28 cellular contexts compared by ENCODE assay signal in genomic region chr1:56313560-56313959, GRCh38.
"Had no signal": no experiment of that assay in that cellular context is flagged by ENCODE, and none has a peak within 500 bp of the region (broad histone marks: within the 10 kb centered on the region; RNA-seq: fewer than 3 reads in every experiment).

No MANE protein-coding gene starts in this region.

- H3K27me3 ChIP-seq: colonic mucosa, dorsolateral prefrontal cortex, esophagus muscularis mucosa, esophagus squamous epithelium, foreskin keratinocyte, gastrocnemius medialis, gastroesophageal sphincter, heart left ventricle, heart right ventricle had no signal

- FAIRE-seq: colon, endometrium, endothelial cell of umbilical vein, frontal cortex had no signal

- DNase-seq: colonic mucosa; cortex of kidney; dermis blood vessel endothelial cell; dorsolateral prefrontal cortex; effector CD4-positive, alpha-beta T cell; effector CD8-positive, alpha-beta T cell; effector memory CD4-positive, alpha-beta T cell; effector memory CD8-positive, alpha-beta T cell; endodermal cell; erythroblast; esophagus squamous epithelium; foreskin fibroblast; foreskin keratinocyte; foreskin melanocyte; gastrocnemius medialis; glutamatergic neuron; head of caudate nucleus; heart left ventricle; heart right ventricle had no signal

- H3K36me3 ChIP-seq: colonic mucosa, esophagus muscularis mucosa, esophagus squamous epithelium, gastroesophageal sphincter, heart left ventricle, heart right ventricle had no signal

- H3K4me3 ChIP-seq: colonic mucosa, coronary artery, dorsolateral prefrontal cortex, esophagus muscularis mucosa, esophagus squamous epithelium, gastrocnemius medialis, gastroesophageal sphincter, heart left ventricle, heart right ventricle had no signal

- ATAC-seq: effector memory CD8-positive, alpha-beta T cell; esophagus mucosa; foreskin keratinocyte; gastrocnemius medialis; gastroesophageal sphincter; heart left ventricle; heart right ventricle had no signal

- H3K4me1 ChIP-seq: colonic mucosa, esophagus squamous epithelium, foreskin keratinocyte, gastrocnemius medialis, gastroesophageal sphincter had no signal

- H3K27ac ChIP-seq: colonic mucosa, coronary artery, dorsolateral prefrontal cortex, epithelial cell of prostate, esophagus muscularis mucosa, esophagus squamous epithelium, foreskin keratinocyte, gastrocnemius medialis, gastroesophageal sphincter, heart left ventricle, heart right ventricle had no signal

- H3K9me3 ChIP-seq: colonic mucosa, gastrocnemius medialis had no signal
